In the genomic region with DNA sequence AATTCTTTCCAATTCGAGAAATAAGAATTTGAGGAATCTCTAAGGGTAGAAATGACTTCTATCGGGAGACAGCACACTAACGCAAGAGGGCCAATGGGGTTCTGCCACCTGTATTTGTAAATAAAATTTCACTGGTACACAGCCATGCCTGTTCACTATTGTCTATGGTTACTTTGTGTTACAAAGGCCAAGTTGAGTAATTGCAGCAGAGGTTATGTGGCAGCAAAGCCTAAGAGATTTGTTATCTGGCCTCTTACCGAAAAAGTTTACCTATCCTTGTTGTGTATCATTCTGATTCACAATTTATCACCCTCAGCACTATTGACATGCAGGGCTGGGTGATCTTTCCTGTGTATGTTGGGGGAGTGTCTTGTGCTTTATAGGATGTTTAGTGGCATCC, we compare ENCODE assay signal across 30 cellular contexts.
DNase-seq lines count a peak whose midpoint lies in the region; ATAC-seq, FAIRE-seq and TF ChIP-seq lines count a peak whose summit lies in the region.
"Had no signal": no experiment of that assay in that cellular context is flagged by ENCODE, and none has a peak within 500 bp of the region (broad histone marks: within the 10 kb centered on the region; RNA-seq: fewer than 3 reads in every experiment).

No MANE protein-coding gene starts in this region.

- H3K4me3 Mint-ChIP-seq in activated CD4-positive, alpha-beta T cell treated with anti-CD3 and anti-CD28 coated beads, Interleukin-2, amount 10 ng/mL, durations not matched to agents 7 days and 5 days = no peak overlapping the region
- H3K4me3 Mint-ChIP-seq: activated CD4-positive, alpha-beta T cell treated with anti-CD3 and anti-CD28 coated beads, Interleukin-2, amount 10 ng/mL, durations not matched to agents 24 days and 14 days; activated CD8-positive, alpha-beta memory T cell treated with anti-CD3 and anti-CD28 coated beads, Interleukin-2, amount 10 ng/mL, durations not matched to agents 7 days and 5 days; naive thymus-derived CD4-positive, alpha-beta T cell had no signal

- TF ChIP-seq POLR2A in A549 (IDR thresholded peaks at IDR 0.05; ENCODE audit: low read length) = no peak
- TF ChIP-seq POLR2A in right lobe of liver (IDR thresholded peaks at IDR 0.05) = no peak

- ATAC-seq in A549 = peak; percentile 70 to 82
- peak; percentile 78 to 91 (median 87) for ATAC-seq in right lobe of liver
- no peak for ATAC-seq in GM18517 (IDR thresholded peaks at IDR 0.05; ENCODE audit: unreplicated experiment)
- no peak for ATAC-seq in HG02840 (IDR thresholded peaks at IDR 0.05; ENCODE audit: low FRiP score, unreplicated experiment)
- ATAC-seq: activated CD8-positive, alpha-beta memory T cell treated with anti-CD3 and anti-CD28 coated beads, Interleukin-2, amount 10 ng/mL, durations not matched to agents 7 days and 5 days; naive thymus-derived CD4-positive, alpha-beta T cell; psoas muscle had no signal

- intact Hi-C loops in right lobe of liver (cut with DNase I) = no loop called here

- DNase-seq in A549 (ENCODE audit: low read depth in 1 of 2, low spot score in 1 of 2) (peak in 1 of 2 experiments; percentile 79), LoVo (ENCODE audit: low spot score) (peak; percentile 80), epithelial cell of esophagus (ENCODE audit: low read depth) (peak; percentile 93), right lobe of liver (no peak)
- no peak for DNase-seq in activated CD4-positive, alpha-beta T cell treated with anti-CD3 and anti-CD28 coated beads, Interleukin-2, amount 50 U/mL, for 48 hours
- DNase-seq in activated CD4-positive, alpha-beta T cell treated with anti-CD3 and anti-CD28 coated beads, Interleukin-2, amount 10 ng/mL, durations not matched to agents 7 days and 5 days = no peak
- DNase-seq: activated CD4-positive, alpha-beta T cell treated with anti-CD3 and anti-CD28 coated beads, Interleukin-2, amount 10 ng/mL, durations not matched to agents 24 days and 14 days; activated CD8-positive, alpha-beta memory T cell treated with anti-CD3 and anti-CD28 coated beads, Interleukin-2, amount 10 ng/mL, durations not matched to agents 7 days and 5 days; activated naive CD4-positive, alpha-beta T cell; activated T-cell treated with anti-CD3 and anti-CD28 coated beads, Interleukin-2, amount 50 U/mL, for 48 hours; erythroblast; HCEC 1CT; Kasumi-1; left cardiac atrium; mesendoderm; naive thymus-derived CD4-positive, alpha-beta T cell; NCI-H1694; NCI-H510A; occipital lobe; OCI-M1; psoas muscle; SHP77 treated with DMSO at 0.1 percent for 48 hours; T-helper 9 cell; transverse colon had no signal

- peak overlapping the region; percentile 87 to 92 for H3K27ac ChIP-seq in A549
- H3K27ac ChIP-seq in right lobe of liver = peak overlapping the region; percentile 9 to 61 (median 39)
- H3K27ac ChIP-seq: psoas muscle, transverse colon, VCaP had no signal

- no peaks in the 10 kb centered on the region for H3K9me3 Mint-ChIP-seq in activated CD4-positive, alpha-beta T cell treated with anti-CD3 and anti-CD28 coated beads, Interleukin-2, amount 10 ng/mL, durations not matched to agents 7 days and 5 days
- H3K9me3 Mint-ChIP-seq: naive thymus-derived CD4-positive, alpha-beta T cell had no signal

- H3K4me3 ChIP-seq in A549 (no peak overlapping the region), epithelial cell of esophagus (ENCODE audit: low read length) (no peak overlapping the region), right lobe of liver (no peak overlapping the region)
- H3K4me3 ChIP-seq: psoas muscle, transverse colon had no signal

- H3K36me3 Mint-ChIP-seq in activated CD4-positive, alpha-beta T cell treated with anti-CD3 and anti-CD28 coated beads, Interleukin-2, amount 10 ng/mL, durations not matched to agents 7 days and 5 days (ENCODE audit: low read depth) = no peaks in the 10 kb centered on the region
- H3K36me3 Mint-ChIP-seq: activated CD8-positive, alpha-beta memory T cell treated with anti-CD3 and anti-CD28 coated beads, Interleukin-2, amount 10 ng/mL, durations not matched to agents 7 days and 5 days; naive thymus-derived CD4-positive, alpha-beta T cell had no signal

- TF ChIP-seq RAD21 in A549 (conservative IDR thresholded peaks at IDR 0.05 in 1 of 2, IDR thresholded peaks at IDR 0.05 in 1 of 2) = no peak

- no peaks in the 10 kb centered on the region for H3K27me3 Mint-ChIP-seq in activated CD4-positive, alpha-beta T cell treated with anti-CD3 and anti-CD28 coated beads, Interleukin-2, amount 10 ng/mL, durations not matched to agents 7 days and 5 days
- H3K27me3 Mint-ChIP-seq: activated CD4-positive, alpha-beta T cell treated with anti-CD3 and anti-CD28 coated beads, Interleukin-2, amount 10 ng/mL, durations not matched to agents 24 days and 14 days; activated CD8-positive, alpha-beta memory T cell treated with anti-CD3 and anti-CD28 coated beads, Interleukin-2, amount 10 ng/mL, durations not matched to agents 7 days and 5 days; naive thymus-derived CD4-positive, alpha-beta T cell had no signal

- POLR2A ChIA-PET in A549 (lab: Yijun Ruan, JAX) = no interaction called here
- POLR2A ChIA-PET in activated CD4-positive, alpha-beta T cell treated with anti-CD3 and anti-CD28 coated beads, Interleukin-2, amount 10 ng/mL, durations not matched to agents 7 days and 5 days (lab: Charles Lee) = no interaction called here

- no peaks in the 10 kb centered on the region for H3K27me3 ChIP-seq in right lobe of liver
- H3K27me3 ChIP-seq: transverse colon had no signal

- no peaks in the 10 kb centered on the region for H3K36me3 ChIP-seq in right lobe of liver
- H3K36me3 ChIP-seq: transverse colon had no signal

- CTCF ChIA-PET in A549 (lab: Yijun Ruan, JAX) = no interaction called here
- CTCF ChIA-PET in activated CD4-positive, alpha-beta T cell treated with anti-CD3 and anti-CD28 coated beads, Interleukin-2, amount 10 ng/mL, durations not matched to agents 7 days and 5 days (lab: Charles Lee) = no interaction called here

- H3K9me3 ChIP-seq in A549 = no peaks in the 10 kb centered on the region
- H3K9me3 ChIP-seq in right lobe of liver = no peaks in the 10 kb centered on the region
- H3K9me3 ChIP-seq: psoas muscle, transverse colon had no signal

- 5% methylated on average over 4 of the region's 4 CpGs for WGBS in A549 (ENCODE audit: missing lambda C conversion rate)
- WGBS in right lobe of liver (ENCODE audit: insufficient coverage, low coverage, low lambda C conversion rate, missing lambda C conversion rate) = 39% methylated on average over 4 of the region's 4 CpGs

- H3K4me1 Mint-ChIP-seq in activated CD4-positive, alpha-beta T cell treated with anti-CD3 and anti-CD28 coated beads, Interleukin-2, amount 10 ng/mL, durations not matched to agents 7 days and 5 days = no peaks in the 10 kb centered on the region

- H3K4me2 ChIP-seq in A549 = peak overlapping the region; percentile 71

- H3K4me1 ChIP-seq in A549 (peaks cover 52% of the 10 kb centered on the region), right lobe of liver (peaks cover 0 to 10% (median 0%) of the 10 kb centered on the region in 4 donors)
- H3K4me1 ChIP-seq: psoas muscle, transverse colon had no signal

- FAIRE-seq in A549 (lab: Jason Lieb, UNC) = no peak
- FAIRE-seq: A204.1, frontal cortex, G401.6 had no signal

- TF ChIP-seq CTCF in A549 (IDR thresholded peaks at IDR 0.05) (no peak), epithelial cell of esophagus (IDR thresholded peaks at IDR 0.05; ENCODE audit: insufficient read depth, low read depth, low read length, missing control alignments) (no peak), right lobe of liver (IDR thresholded peaks at IDR 0.05) (no peak)

- TF ChIP-seq EP300 in A549 (IDR thresholded peaks at IDR 0.05) = no peak

- no peak overlapping the region for H3K27ac Mint-ChIP-seq in activated CD4-positive, alpha-beta T cell treated with anti-CD3 and anti-CD28 coated beads, Interleukin-2, amount 10 ng/mL, durations not matched to agents 7 days and 5 days
- H3K27ac Mint-ChIP-seq: activated CD4-positive, alpha-beta T cell treated with anti-CD3 and anti-CD28 coated beads, Interleukin-2, amount 10 ng/mL, durations not matched to agents 24 days and 14 days; activated CD8-positive, alpha-beta memory T cell treated with anti-CD3 and anti-CD28 coated beads, Interleukin-2, amount 10 ng/mL, durations not matched to agents 7 days and 5 days; naive thymus-derived CD4-positive, alpha-beta T cell had no signal

TF ChIP-seq in A549, 52 proteins besides CTCF, POLR2A, EP300 and RAD21 (continues in another document):
- TF ChIP-seq MAFK (IDR thresholded peaks at IDR 0.05; ENCODE audit: partially characterized antibody) (peak; percentile 68), CEBPB (IDR thresholded peaks at IDR 0.05) (peak in 1 of 2 experiments; percentile 67; a peak in 1 of 4 replicates), HEYL (CRISPR knock-in tag; IDR thresholded peaks at IDR 0.05) (no peak), JUN (IDR thresholded peaks at IDR 0.05) (no peak), GATA3 (IDR thresholded peaks at IDR 0.05; ENCODE audit: borderline replicate concordance) (peak; percentile 50; the same call in 1 of the 2 replicates), MAZ (IDR thresholded peaks at IDR 0.05; ENCODE audit: borderline replicate concordance, low read depth, low read length) (no peak), HOXB5 (CRISPR knock-in tag; IDR thresholded peaks at IDR 0.05) (no peak), FOXS1 (CRISPR knock-in tag; IDR thresholded peaks at IDR 0.05) (no peak)
- TF ChIP-seq, protein P1, sequence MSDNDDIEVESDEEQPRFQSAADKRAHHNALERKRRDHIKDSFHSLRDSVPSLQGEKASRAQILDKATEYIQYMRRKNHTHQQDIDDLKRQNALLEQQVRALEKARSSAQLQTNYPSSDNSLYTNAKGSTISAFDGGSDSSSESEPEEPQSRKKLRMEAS (IDR thresholded peaks at IDR 0.05) = peak; percentile 43; the same call in 1 of the 2 replicates

Comparison
In these comparisons a context has a peak if more than half of its experiments do, and no peak if none do; other contexts are left out.
1. ATAC-seq: peak in A549 (2 of 2) and right lobe of liver (4 of 4); none in GM18517 (single experiment) and HG02840 (single experiment).
2. DNase-seq: peak in LoVo (single experiment) and epithelial cell of esophagus (single experiment); none in right lobe of liver (0 of 3), activated CD4-positive, alpha-beta T cell treated with anti-CD3 and anti-CD28 coated beads, Interleukin-2, amount 50 U/mL, for 48 hours (0 of 2) and activated CD4-positive, alpha-beta T cell treated with anti-CD3 and anti-CD28 coated beads, Interleukin-2, amount 10 ng/mL, durations not matched to agents 7 days and 5 days (single experiment).